ENCODE assay signal across 1 cellular context in the genomic region with DNA sequence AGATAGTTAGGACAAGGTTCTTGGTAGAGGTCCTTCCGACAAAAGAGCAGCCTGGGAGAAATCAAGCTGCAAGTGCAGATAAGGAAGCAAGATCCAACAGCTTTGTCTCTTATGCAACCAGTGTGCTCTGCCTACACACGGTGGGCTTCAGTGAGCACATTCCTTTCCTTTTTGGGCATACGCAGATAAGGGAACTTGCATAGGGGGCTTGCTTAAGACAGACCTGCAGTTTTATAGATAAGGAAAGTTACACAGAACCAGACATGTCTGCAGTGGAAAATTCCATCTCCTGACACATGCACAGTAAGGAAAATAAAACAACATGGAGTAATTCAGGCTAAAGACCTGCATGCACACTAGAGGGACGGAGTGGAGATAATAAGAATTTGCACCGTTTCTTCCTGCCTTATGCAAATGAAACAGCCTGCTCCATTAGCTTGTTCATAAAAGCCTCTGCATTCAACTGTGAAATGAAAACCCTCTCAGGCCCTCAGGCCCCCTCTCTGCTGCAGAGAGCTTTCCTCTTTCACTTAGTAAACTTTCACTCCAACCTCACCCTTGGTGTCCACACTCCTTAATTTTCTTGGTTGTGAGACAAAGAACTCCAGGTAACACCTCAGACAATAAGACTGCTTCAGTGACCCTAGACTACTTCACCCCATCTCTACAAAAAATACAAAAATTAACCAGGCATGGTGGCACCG.
TF ChIP-seq lines count a peak whose summit lies in the region.

No MANE protein-coding gene starts in this region.

TF ChIP-seq in K562, 482 proteins besides CTCF, POLR2A, EP300 and RAD21 (continued from another document and continues in another):
- TF ChIP-seq, protein P1, sequence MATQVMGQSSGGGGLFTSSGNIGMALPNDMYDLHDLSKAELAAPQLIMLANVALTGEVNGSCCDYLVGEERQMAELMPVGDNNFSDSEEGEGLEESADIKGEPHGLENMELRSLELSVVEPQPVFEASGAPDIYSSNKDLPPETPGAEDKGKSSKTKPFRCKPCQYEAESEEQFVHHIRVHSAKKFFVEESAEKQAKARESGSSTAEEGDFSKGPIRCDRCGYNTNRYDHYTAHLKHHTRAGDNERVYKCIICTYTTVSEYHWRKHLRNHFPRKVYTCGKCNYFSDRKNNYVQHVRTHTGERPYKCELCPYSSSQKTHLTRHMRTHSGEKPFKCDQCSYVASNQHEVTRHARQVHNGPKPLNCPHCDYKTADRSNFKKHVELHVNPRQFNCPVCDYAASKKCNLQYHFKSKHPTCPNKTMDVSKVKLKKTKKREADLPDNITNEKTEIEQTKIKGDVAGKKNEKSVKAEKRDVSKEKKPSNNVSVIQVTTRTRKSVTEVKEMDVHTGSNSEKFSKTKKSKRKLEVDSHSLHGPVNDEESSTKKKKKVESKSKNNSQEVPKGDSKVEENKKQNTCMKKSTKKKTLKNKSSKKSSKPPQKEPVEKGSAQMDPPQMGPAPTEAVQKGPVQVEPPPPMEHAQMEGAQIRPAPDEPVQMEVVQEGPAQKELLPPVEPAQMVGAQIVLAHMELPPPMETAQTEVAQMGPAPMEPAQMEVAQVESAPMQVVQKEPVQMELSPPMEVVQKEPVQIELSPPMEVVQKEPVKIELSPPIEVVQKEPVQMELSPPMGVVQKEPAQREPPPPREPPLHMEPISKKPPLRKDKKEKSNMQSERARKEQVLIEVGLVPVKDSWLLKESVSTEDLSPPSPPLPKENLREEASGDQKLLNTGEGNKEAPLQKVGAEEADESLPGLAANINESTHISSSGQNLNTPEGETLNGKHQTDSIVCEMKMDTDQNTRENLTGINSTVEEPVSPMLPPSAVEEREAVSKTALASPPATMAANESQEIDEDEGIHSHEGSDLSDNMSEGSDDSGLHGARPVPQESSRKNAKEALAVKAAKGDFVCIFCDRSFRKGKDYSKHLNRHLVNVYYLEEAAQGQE (CRISPR knock-in tag; IDR thresholded peaks at IDR 0.05; ENCODE audit: low read depth): no peak; the same call in none of the 2 replicates
- TF ChIP-seq RBM34 (IDR thresholded peaks at IDR 0.05; ENCODE audit: borderline replicate concordance, insufficient read depth, low read length): no peak
- peak; percentile 18; the same call in 1 of the 2 replicates for TF ChIP-seq C11orf30 (IDR thresholded peaks at IDR 0.05; ENCODE audit: low read depth)
- no peak for TF ChIP-seq RBM15 (IDR thresholded peaks at IDR 0.05; ENCODE audit: insufficient read depth, low read length)
- TF ChIP-seq FOS (IDR thresholded peaks at IDR 0.05; ENCODE audit: extremely low read depth, insufficient read length): no peak
- TF ChIP-seq HDAC3 (IDR thresholded peaks at IDR 0.05; ENCODE audit: borderline replicate concordance, partially characterized antibody): peak; percentile 99
- TF ChIP-seq, protein P2, sequence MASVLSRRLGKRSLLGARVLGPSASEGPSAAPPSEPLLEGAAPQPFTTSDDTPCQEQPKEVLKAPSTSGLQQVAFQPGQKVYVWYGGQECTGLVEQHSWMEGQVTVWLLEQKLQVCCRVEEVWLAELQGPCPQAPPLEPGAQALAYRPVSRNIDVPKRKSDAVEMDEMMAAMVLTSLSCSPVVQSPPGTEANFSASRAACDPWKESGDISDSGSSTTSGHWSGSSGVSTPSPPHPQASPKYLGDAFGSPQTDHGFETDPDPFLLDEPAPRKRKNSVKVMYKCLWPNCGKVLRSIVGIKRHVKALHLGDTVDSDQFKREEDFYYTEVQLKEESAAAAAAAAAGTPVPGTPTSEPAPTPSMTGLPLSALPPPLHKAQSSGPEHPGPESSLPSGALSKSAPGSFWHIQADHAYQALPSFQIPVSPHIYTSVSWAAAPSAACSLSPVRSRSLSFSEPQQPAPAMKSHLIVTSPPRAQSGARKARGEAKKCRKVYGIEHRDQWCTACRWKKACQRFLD (CRISPR knock-in tag; IDR thresholded peaks at IDR 0.05): peak; percentile 99
- TF ChIP-seq ZNF24 (IDR thresholded peaks at IDR 0.05): peak; percentile 88
- TF ChIP-seq, protein P3, sequence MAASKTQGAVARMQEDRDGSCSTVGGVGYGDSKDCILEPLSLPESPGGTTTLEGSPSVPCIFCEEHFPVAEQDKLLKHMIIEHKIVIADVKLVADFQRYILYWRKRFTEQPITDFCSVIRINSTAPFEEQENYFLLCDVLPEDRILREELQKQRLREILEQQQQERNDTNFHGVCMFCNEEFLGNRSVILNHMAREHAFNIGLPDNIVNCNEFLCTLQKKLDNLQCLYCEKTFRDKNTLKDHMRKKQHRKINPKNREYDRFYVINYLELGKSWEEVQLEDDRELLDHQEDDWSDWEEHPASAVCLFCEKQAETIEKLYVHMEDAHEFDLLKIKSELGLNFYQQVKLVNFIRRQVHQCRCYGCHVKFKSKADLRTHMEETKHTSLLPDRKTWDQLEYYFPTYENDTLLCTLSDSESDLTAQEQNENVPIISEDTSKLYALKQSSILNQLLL (CRISPR knock-in tag; IDR thresholded peaks at IDR 0.05; ENCODE audit: borderline replicate concordance): no peak
- peak; percentile 65 for TF ChIP-seq MYC (IDR thresholded peaks at IDR 0.05; ENCODE audit: low read depth, low read length)
- peak; percentile 92 for TF ChIP-seq MYC (CRISPR knock-in tag; IDR thresholded peaks at IDR 0.05; ENCODE audit: borderline replicate concordance, low read depth)
- TF ChIP-seq, protein P4, sequence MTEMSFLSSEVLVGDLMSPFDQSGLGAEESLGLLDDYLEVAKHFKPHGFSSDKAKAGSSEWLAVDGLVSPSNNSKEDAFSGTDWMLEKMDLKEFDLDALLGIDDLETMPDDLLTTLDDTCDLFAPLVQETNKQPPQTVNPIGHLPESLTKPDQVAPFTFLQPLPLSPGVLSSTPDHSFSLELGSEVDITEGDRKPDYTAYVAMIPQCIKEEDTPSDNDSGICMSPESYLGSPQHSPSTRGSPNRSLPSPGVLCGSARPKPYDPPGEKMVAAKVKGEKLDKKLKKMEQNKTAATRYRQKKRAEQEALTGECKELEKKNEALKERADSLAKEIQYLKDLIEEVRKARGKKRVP (CRISPR knock-in tag; IDR thresholded peaks at IDR 0.05): peak; percentile 97
- no peak for TF ChIP-seq TGIF2 (CRISPR knock-in tag; IDR thresholded peaks at IDR 0.05)
- peak; percentile 57; the same call in 1 of the 2 replicates for TF ChIP-seq ETV1 (tag; conservative IDR thresholded peaks at IDR 0.05; ENCODE audit: low read depth)
- no peak for TF ChIP-seq POLR3A (IDR thresholded peaks at IDR 0.05; ENCODE audit: borderline replicate concordance, extremely low read depth, insufficient read depth, insufficient read length)
- peak; percentile 100 for TF ChIP-seq TEAD4 (IDR thresholded peaks at IDR 0.05; ENCODE audit: low read length)
- TF ChIP-seq TEAD4 (CRISPR knock-in tag; IDR thresholded peaks at IDR 0.05; ENCODE audit: borderline replicate concordance): no peak
- no peak; the same call in 1 of the 2 replicates for TF ChIP-seq ZFPM2 (CRISPR knock-in tag; IDR thresholded peaks at IDR 0.05)
- TF ChIP-seq, protein P5, sequence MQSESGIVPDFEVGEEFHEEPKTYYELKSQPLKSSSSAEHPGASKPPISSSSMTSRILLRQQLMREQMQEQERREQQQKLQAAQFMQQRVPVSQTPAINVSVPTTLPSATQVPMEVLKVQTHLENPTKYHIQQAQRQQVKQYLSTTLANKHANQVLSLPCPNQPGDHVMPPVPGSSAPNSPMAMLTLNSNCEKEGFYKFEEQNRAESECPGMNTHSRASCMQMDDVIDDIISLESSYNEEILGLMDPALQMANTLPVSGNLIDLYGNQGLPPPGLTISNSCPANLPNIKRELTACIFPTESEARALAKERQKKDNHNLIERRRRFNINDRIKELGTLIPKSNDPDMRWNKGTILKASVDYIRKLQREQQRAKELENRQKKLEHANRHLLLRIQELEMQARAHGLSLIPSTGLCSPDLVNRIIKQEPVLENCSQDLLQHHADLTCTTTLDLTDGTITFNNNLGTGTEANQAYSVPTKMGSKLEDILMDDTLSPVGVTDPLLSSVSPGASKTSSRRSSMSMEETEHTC (IDR thresholded peaks at IDR 0.05): peak; percentile 58; the same call in 1 of the 2 replicates
- TF ChIP-seq HNRNPUL1 (IDR thresholded peaks at IDR 0.05; ENCODE audit: low read length): no peak; the same call in 1 of the 2 replicates
- TF ChIP-seq RB1 (IDR thresholded peaks at IDR 0.05; ENCODE audit: low read depth): peak; percentile 73
- TF ChIP-seq ZNF140 (CRISPR knock-in tag; IDR thresholded peaks at IDR 0.05): peak; percentile 86
- TF ChIP-seq CBX5 (IDR thresholded peaks at IDR 0.05; ENCODE audit: borderline replicate concordance, low read depth): peak; percentile 83
- TF ChIP-seq, protein P6, sequence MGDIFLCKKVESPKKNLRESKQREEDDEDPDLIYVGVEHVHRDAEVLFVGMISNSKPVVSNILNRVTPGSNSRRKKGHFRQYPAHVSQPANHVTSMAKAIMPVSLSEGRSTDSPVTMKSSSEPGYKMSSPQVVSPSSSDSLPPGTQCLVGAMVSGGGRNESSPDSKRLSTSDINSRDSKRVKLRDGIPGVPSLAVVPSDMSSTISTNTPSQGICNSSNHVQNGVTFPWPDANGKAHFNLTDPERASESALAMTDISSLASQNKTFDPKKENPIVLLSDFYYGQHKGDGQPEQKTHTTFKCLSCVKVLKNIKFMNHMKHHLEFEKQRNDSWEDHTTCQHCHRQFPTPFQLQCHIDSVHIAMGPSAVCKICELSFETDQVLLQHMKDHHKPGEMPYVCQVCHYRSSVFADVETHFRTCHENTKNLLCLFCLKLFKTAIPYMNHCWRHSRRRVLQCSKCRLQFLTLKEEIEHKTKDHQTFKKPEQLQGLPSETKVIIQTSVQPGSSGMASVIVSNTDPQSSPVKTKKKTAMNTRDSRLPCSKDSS (IDR thresholded peaks at IDR 0.05; ENCODE audit: low read depth, partially characterized antibody): peak; percentile 50
- peak; percentile 98 for TF ChIP-seq KDM1A (IDR thresholded peaks at IDR 0.05)
- TF ChIP-seq PTBP1 (IDR thresholded peaks at IDR 0.05; ENCODE audit: low read depth, low read length): peak; percentile 82; the same call in 1 of the 2 replicates
- TF ChIP-seq, protein P7, sequence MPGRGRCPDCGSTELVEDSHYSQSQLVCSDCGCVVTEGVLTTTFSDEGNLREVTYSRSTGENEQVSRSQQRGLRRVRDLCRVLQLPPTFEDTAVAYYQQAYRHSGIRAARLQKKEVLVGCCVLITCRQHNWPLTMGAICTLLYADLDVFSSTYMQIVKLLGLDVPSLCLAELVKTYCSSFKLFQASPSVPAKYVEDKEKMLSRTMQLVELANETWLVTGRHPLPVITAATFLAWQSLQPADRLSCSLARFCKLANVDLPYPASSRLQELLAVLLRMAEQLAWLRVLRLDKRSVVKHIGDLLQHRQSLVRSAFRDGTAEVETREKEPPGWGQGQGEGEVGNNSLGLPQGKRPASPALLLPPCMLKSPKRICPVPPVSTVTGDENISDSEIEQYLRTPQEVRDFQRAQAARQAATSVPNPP (IDR thresholded peaks at IDR 0.05; ENCODE audit: borderline replicate concordance, insufficient read depth, insufficient read length): no peak
- TF ChIP-seq, protein P8, sequence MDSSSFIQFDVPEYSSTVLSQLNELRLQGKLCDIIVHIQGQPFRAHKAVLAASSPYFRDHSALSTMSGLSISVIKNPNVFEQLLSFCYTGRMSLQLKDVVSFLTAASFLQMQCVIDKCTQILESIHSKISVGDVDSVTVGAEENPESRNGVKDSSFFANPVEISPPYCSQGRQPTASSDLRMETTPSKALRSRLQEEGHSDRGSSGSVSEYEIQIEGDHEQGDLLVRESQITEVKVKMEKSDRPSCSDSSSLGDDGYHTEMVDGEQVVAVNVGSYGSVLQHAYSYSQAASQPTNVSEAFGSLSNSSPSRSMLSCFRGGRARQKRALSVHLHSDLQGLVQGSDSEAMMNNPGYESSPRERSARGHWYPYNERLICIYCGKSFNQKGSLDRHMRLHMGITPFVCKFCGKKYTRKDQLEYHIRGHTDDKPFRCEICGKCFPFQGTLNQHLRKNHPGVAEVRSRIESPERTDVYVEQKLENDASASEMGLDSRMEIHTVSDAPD (CRISPR knock-in tag; IDR thresholded peaks at IDR 0.05): peak; percentile 86; the same call in 1 of the 2 replicates
- no peak for TF ChIP-seq ARHGAP35 (IDR thresholded peaks at IDR 0.05; ENCODE audit: partially characterized antibody)
- TF ChIP-seq ZNF311 (CRISPR knock-in tag; IDR thresholded peaks at IDR 0.05): peak; percentile 98
- TF ChIP-seq ZNF212 (CRISPR knock-in tag; IDR thresholded peaks at IDR 0.05): peak; percentile 85; the same call in 1 of the 2 replicates
- no peak for TF ChIP-seq FOXA1 (IDR thresholded peaks at IDR 0.05; ENCODE audit: borderline replicate concordance)
- TF ChIP-seq EHMT2 (IDR thresholded peaks at IDR 0.05): peak; percentile 88
- TF ChIP-seq, protein P9, sequence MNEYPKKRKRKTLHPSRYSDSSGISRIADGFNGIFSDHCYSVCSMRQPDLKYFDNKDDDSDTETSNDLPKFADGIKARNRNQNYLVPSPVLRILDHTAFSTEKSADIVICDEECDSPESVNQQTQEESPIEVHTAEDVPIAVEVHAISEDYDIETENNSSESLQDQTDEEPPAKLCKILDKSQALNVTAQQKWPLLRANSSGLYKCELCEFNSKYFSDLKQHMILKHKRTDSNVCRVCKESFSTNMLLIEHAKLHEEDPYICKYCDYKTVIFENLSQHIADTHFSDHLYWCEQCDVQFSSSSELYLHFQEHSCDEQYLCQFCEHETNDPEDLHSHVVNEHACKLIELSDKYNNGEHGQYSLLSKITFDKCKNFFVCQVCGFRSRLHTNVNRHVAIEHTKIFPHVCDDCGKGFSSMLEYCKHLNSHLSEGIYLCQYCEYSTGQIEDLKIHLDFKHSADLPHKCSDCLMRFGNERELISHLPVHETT (CRISPR knock-in tag; conservative IDR thresholded peaks at IDR 0.05 in 1 of 2, IDR thresholded peaks at IDR 0.05 in 1 of 2): peak in 1 of 2 experiments; percentile 98; a peak in 2 of 4 replicates
- TF ChIP-seq BDP1 (IDR thresholded peaks at IDR 0.05; ENCODE audit: insufficient read depth, insufficient read length): no peak
- TF ChIP-seq PHTF2 (CRISPR knock-in tag; IDR thresholded peaks at IDR 0.05): no peak
- peak; percentile 22 for TF ChIP-seq RBM25 (IDR thresholded peaks at IDR 0.05; ENCODE audit: low read depth, low read length, severe bottlenecking)
- TF ChIP-seq, protein P10, sequence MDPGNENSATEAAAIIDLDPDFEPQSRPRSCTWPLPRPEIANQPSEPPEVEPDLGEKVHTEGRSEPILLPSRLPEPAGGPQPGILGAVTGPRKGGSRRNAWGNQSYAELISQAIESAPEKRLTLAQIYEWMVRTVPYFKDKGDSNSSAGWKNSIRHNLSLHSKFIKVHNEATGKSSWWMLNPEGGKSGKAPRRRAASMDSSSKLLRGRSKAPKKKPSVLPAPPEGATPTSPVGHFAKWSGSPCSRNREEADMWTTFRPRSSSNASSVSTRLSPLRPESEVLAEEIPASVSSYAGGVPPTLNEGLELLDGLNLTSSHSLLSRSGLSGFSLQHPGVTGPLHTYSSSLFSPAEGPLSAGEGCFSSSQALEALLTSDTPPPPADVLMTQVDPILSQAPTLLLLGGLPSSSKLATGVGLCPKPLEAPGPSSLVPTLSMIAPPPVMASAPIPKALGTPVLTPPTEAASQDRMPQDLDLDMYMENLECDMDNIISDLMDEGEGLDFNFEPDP (CRISPR knock-in tag; IDR thresholded peaks at IDR 0.05): peak; percentile 91
- no peak for TF ChIP-seq SRSF1 (IDR thresholded peaks at IDR 0.05; ENCODE audit: low read depth, low read length)
- TF ChIP-seq ZNF124 (CRISPR knock-in tag; IDR thresholded peaks at IDR 0.05): no peak
- TF ChIP-seq TRIM24 (IDR thresholded peaks at IDR 0.05): peak; percentile 100
- TF ChIP-seq ZNF217 (CRISPR knock-in tag; IDR thresholded peaks at IDR 0.05): no peak
- no peak for TF ChIP-seq ZNF253 (CRISPR knock-in tag; conservative IDR thresholded peaks at IDR 0.05)
- no peak for TF ChIP-seq GTF2F1 (IDR thresholded peaks at IDR 0.05; ENCODE audit: low read depth, low read length)
- TF ChIP-seq, protein P11, sequence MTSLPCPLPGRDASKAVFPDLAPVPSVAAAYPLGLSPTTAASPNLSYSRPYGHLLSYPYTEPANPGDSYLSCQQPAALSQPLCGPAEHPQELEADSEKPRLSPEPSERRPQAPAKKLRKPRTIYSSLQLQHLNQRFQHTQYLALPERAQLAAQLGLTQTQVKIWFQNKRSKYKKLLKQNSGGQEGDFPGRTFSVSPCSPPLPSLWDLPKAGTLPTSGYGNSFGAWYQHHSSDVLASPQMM (CRISPR knock-in tag; IDR thresholded peaks at IDR 0.05): no peak
- peak; percentile 69 for TF ChIP-seq ZFP36 (IDR thresholded peaks at IDR 0.05; ENCODE audit: low read depth, low read length, partially characterized antibody)
